ENCODE assay signal across 1 cellular context in genomic region chr18:11019295-11019694, GRCh38.
TF ChIP-seq lines count a peak whose summit lies in the region.

No MANE protein-coding gene starts in this region.

TF ChIP-seq in GM12878, 131 proteins besides CTCF, POLR2A, EP300 and RAD21 (continued from another document and continues in another):
- TF ChIP-seq, protein P1, sequence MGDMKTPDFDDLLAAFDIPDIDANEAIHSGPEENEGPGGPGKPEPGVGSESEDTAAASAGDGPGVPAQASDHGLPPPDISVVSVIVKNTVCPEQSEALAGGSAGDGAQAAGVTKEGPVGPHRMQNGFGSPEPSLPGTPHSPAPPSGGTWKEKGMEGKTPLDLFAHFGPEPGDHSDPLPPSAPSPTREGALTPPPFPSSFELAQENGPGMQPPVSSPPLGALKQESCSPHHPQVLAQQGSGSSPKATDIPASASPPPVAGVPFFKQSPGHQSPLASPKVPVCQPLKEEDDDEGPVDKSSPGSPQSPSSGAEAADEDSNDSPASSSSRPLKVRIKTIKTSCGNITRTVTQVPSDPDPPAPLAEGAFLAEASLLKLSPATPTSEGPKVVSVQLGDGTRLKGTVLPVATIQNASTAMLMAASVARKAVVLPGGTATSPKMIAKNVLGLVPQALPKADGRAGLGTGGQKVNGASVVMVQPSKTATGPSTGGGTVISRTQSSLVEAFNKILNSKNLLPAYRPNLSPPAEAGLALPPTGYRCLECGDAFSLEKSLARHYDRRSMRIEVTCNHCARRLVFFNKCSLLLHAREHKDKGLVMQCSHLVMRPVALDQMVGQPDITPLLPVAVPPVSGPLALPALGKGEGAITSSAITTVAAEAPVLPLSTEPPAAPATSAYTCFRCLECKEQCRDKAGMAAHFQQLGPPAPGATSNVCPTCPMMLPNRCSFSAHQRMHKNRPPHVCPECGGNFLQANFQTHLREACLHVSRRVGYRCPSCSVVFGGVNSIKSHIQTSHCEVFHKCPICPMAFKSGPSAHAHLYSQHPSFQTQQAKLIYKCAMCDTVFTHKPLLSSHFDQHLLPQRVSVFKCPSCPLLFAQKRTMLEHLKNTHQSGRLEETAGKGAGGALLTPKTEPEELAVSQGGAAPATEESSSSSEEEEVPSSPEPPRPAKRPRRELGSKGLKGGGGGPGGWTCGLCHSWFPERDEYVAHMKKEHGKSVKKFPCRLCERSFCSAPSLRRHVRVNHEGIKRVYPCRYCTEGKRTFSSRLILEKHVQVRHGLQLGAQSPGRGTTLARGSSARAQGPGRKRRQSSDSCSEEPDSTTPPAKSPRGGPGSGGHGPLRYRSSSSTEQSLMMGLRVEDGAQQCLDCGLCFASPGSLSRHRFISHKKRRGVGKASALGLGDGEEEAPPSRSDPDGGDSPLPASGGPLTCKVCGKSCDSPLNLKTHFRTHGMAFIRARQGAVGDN (IDR thresholded peaks at IDR 0.05) = no peak
- TF ChIP-seq EED (IDR thresholded peaks at IDR 0.05; ENCODE audit: low read depth) (peak; percentile 85), ASH2L (IDR thresholded peaks at IDR 0.05; ENCODE audit: borderline replicate concordance, low read depth) (no peak), KAT2A (conservative IDR thresholded peaks at IDR 0.05; ENCODE audit: control insufficient read depth, low read depth, low read length) (no peak), DPF2 (IDR thresholded peaks at IDR 0.05) (no peak), ZBED1 (IDR thresholded peaks at IDR 0.05; ENCODE audit: borderline replicate concordance) (no peak), SUZ12 (IDR thresholded peaks at IDR 0.05; ENCODE audit: unreplicated experiment) (no peak), ELK1 (IDR thresholded peaks at IDR 0.05; ENCODE audit: low read depth, low read length) (no peak), IKZF2 (IDR thresholded peaks at IDR 0.05) (no peak), RBBP5 (conservative IDR thresholded peaks at IDR 0.05) (no peak), ZSCAN29 (IDR thresholded peaks at IDR 0.05) (no peak), ATF7 (IDR thresholded peaks at IDR 0.05; ENCODE audit: low read depth) (no peak), FOXK2 (IDR thresholded peaks at IDR 0.05) (no peak), SMAD5 (IDR thresholded peaks at IDR 0.05; ENCODE audit: low read depth) (no peak), ZNF622 (IDR thresholded peaks at IDR 0.05) (no peak), YY1 (IDR thresholded peaks at IDR 0.05; ENCODE audit: low read depth, low read length) (no peak), POLR2AphosphoS5 (IDR thresholded peaks at IDR 0.05; ENCODE audit: low read length) (no peak), CEBPB (IDR thresholded peaks at IDR 0.05; ENCODE audit: borderline replicate concordance in 1 of 2, low read depth in 2 of 2, low read length in 2 of 2) (no peak), PML (IDR thresholded peaks at IDR 0.05; ENCODE audit: low read length) (no peak), RB1 (IDR thresholded peaks at IDR 0.05; ENCODE audit: borderline replicate concordance) (no peak), MEF2A (IDR thresholded peaks at IDR 0.05; ENCODE audit: insufficient read depth, low read depth, low read length) (no peak), CHD1 (IDR thresholded peaks at IDR 0.05; ENCODE audit: low read depth, low read length) (no peak), IRF4 (IDR thresholded peaks at IDR 0.05; ENCODE audit: low read depth, low read length) (peak; percentile 69; the same call in 1 of the 2 replicates), SP1 (IDR thresholded peaks at IDR 0.05; ENCODE audit: low read depth, low read length) (no peak), WRNIP1 (IDR thresholded peaks at IDR 0.05; ENCODE audit: borderline replicate concordance, low read depth, low read length) (no peak), GATAD2B (conservative IDR thresholded peaks at IDR 0.05; ENCODE audit: low read depth) (no peak), CREB1 (IDR thresholded peaks at IDR 0.05; ENCODE audit: low read depth) (no peak), PAX5 (IDR thresholded peaks at IDR 0.05; ENCODE audit: borderline replicate concordance, low read depth, low read length) (no peak), ESRRA (IDR thresholded peaks at IDR 0.05; ENCODE audit: low read length) (no peak), REST (IDR thresholded peaks at IDR 0.05; ENCODE audit: low read depth, low read length) (no peak), BCL11A (IDR thresholded peaks at IDR 0.05; ENCODE audit: low read depth, low read length) (peak; percentile 28; the same call in 1 of the 2 replicates), JUNB (IDR thresholded peaks at IDR 0.05) (peak; percentile 71), NFIC (IDR thresholded peaks at IDR 0.05; ENCODE audit: low read depth, low read length) (peak; percentile 73), FOXM1 (IDR thresholded peaks at IDR 0.05; ENCODE audit: low read depth, low read length) (peak; percentile 53; the same call in 1 of the 2 replicates), RAD51 (IDR thresholded peaks at IDR 0.05) (no peak), TCF12 (IDR thresholded peaks at IDR 0.05; ENCODE audit: low read depth, low read length) (no peak), CEBPZ (IDR thresholded peaks at IDR 0.05; ENCODE audit: low read depth, low read length) (no peak)
- TF ChIP-seq, protein P2, sequence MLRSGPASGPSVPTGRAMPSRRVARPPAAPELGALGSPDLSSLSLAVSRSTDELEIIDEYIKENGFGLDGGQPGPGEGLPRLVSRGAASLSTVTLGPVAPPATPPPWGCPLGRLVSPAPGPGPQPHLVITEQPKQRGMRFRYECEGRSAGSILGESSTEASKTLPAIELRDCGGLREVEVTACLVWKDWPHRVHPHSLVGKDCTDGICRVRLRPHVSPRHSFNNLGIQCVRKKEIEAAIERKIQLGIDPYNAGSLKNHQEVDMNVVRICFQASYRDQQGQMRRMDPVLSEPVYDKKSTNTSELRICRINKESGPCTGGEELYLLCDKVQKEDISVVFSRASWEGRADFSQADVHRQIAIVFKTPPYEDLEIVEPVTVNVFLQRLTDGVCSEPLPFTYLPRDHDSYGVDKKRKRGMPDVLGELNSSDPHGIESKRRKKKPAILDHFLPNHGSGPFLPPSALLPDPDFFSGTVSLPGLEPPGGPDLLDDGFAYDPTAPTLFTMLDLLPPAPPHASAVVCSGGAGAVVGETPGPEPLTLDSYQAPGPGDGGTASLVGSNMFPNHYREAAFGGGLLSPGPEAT (IDR thresholded peaks at IDR 0.05; ENCODE audit: low read depth) = no peak
- TF ChIP-seq, protein P3, sequence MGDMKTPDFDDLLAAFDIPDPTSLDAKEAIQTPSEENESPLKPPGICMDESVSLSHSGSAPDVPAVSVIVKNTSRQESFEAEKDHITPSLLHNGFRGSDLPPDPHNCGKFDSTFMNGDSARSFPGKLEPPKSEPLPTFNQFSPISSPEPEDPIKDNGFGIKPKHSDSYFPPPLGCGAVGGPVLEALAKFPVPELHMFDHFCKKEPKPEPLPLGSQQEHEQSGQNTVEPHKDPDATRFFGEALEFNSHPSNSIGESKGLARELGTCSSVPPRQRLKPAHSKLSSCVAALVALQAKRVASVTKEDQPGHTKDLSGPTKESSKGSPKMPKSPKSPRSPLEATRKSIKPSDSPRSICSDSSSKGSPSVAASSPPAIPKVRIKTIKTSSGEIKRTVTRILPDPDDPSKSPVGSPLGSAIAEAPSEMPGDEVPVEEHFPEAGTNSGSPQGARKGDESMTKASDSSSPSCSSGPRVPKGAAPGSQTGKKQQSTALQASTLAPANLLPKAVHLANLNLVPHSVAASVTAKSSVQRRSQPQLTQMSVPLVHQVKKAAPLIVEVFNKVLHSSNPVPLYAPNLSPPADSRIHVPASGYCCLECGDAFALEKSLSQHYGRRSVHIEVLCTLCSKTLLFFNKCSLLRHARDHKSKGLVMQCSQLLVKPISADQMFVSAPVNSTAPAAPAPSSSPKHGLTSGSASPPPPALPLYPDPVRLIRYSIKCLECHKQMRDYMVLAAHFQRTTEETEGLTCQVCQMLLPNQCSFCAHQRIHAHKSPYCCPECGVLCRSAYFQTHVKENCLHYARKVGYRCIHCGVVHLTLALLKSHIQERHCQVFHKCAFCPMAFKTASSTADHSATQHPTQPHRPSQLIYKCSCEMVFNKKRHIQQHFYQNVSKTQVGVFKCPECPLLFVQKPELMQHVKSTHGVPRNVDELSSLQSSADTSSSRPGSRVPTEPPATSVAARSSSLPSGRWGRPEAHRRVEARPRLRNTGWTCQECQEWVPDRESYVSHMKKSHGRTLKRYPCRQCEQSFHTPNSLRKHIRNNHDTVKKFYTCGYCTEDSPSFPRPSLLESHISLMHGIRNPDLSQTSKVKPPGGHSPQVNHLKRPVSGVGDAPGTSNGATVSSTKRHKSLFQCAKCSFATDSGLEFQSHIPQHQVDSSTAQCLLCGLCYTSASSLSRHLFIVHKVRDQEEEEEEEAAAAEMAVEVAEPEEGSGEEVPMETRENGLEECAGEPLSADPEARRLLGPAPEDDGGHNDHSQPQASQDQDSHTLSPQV (IDR thresholded peaks at IDR 0.05) = no peak
- TF ChIP-seq, protein P4, sequence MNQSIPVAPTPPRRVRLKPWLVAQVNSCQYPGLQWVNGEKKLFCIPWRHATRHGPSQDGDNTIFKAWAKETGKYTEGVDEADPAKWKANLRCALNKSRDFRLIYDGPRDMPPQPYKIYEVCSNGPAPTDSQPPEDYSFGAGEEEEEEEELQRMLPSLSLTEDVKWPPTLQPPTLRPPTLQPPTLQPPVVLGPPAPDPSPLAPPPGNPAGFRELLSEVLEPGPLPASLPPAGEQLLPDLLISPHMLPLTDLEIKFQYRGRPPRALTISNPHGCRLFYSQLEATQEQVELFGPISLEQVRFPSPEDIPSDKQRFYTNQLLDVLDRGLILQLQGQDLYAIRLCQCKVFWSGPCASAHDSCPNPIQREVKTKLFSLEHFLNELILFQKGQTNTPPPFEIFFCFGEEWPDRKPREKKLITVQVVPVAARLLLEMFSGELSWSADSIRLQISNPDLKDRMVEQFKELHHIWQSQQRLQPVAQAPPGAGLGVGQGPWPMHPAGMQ (IDR thresholded peaks at IDR 0.05; ENCODE audit: borderline replicate concordance) = no peak
- TF ChIP-seq, protein P5, sequence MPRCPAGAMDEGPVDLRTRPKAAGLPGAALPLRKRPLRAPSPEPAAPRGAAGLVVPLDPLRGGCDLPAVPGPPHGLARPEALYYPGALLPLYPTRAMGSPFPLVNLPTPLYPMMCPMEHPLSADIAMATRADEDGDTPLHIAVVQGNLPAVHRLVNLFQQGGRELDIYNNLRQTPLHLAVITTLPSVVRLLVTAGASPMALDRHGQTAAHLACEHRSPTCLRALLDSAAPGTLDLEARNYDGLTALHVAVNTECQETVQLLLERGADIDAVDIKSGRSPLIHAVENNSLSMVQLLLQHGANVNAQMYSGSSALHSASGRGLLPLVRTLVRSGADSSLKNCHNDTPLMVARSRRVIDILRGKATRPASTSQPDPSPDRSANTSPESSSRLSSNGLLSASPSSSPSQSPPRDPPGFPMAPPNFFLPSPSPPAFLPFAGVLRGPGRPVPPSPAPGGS (IDR thresholded peaks at IDR 0.05; ENCODE audit: borderline replicate concordance, insufficient read depth, low read depth, low read length, poor library complexity, severe bottlenecking) = no peak
